ENCODE assay signal across 1 cellular context in the genomic region with DNA sequence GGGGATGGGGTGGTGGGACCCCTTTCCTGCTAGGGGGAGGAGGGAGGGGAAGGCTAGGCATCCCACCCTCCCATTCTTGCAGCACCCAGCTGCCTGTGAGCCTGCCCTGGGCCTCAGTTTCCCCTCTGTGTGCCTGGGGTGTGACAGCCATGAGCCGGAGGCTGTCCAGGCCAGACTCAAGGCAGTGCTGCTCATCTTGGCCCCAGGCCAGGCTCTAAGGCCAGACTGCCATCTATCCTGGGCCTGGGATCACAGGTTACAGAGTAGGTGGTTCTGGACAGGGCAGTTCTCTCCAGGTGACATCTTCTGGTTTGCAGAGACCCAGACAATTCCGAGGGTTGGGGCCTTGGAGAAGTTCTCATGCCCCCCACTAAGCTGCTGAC.
TF ChIP-seq lines count a peak whose summit lies in the region.

No MANE protein-coding gene starts in this region.

TF ChIP-seq in K562, 482 proteins besides CTCF, POLR2A, EP300 and RAD21 (continued from another document):
- TF ChIP-seq, protein P1, sequence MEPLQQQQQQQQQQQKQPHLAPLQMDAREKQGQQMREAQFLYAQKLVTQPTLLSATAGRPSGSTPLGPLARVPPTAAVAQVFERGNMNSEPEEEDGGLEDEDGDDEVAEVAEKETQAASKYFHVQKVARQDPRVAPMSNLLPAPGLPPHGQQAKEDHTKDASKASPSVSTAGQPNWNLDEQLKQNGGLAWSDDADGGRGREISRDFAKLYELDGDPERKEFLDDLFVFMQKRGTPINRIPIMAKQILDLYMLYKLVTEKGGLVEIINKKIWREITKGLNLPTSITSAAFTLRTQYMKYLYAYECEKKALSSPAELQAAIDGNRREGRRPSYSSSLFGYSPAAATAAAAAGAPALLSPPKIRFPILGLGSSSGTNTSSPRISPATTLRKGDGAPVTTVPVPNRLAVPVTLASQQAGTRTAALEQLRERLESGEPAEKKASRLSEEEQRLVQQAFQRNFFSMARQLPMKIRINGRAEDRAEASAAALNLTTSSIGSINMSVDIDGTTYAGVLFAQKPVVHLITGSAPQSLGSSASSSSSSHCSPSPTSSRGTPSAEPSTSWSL (CRISPR knock-in tag; IDR thresholded peaks at IDR 0.05; ENCODE audit: borderline replicate concordance) = no peak
- no peak for TF ChIP-seq MCM3 (IDR thresholded peaks at IDR 0.05)
- TF ChIP-seq BACH1 (tag; IDR thresholded peaks at IDR 0.05) = 0 out of 2 replicates have a peak, but pooled peaks have one; percentile 27
- TF ChIP-seq KDM5B (IDR thresholded peaks at IDR 0.05; ENCODE audit: insufficient replicate concordance, low read depth, low read length) = no peak
- TF ChIP-seq HMG20A (CRISPR knock-in tag; conservative IDR thresholded peaks at IDR 0.05) = no peak
- TF ChIP-seq KHSRP (IDR thresholded peaks at IDR 0.05) = no peak
- TF ChIP-seq, protein P2, sequence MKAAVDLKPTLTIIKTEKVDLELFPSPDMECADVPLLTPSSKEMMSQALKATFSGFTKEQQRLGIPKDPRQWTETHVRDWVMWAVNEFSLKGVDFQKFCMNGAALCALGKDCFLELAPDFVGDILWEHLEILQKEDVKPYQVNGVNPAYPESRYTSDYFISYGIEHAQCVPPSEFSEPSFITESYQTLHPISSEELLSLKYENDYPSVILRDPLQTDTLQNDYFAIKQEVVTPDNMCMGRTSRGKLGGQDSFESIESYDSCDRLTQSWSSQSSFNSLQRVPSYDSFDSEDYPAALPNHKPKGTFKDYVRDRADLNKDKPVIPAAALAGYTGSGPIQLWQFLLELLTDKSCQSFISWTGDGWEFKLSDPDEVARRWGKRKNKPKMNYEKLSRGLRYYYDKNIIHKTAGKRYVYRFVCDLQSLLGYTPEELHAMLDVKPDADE (conservative IDR thresholded peaks at IDR 0.05; ENCODE audit: control insufficient read depth, low read depth, low read length) = no peak
- no peak; the same call in 1 of the 2 replicates for TF ChIP-seq ZBTB17 (CRISPR knock-in tag; IDR thresholded peaks at IDR 0.05)
- TF ChIP-seq, protein P3, sequence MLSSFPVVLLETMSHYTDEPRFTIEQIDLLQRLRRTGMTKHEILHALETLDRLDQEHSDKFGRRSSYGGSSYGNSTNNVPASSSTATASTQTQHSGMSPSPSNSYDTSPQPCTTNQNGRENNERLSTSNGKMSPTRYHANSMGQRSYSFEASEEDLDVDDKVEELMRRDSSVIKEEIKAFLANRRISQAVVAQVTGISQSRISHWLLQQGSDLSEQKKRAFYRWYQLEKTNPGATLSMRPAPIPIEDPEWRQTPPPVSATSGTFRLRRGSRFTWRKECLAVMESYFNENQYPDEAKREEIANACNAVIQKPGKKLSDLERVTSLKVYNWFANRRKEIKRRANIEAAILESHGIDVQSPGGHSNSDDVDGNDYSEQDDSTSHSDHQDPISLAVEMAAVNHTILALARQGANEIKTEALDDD (IDR thresholded peaks at IDR 0.05) = no peak
- TF ChIP-seq SMAD1 (IDR thresholded peaks at IDR 0.05; ENCODE audit: low read depth, low read length, partially characterized antibody) = no peak
- TF ChIP-seq MAFF (IDR thresholded peaks at IDR 0.05; ENCODE audit: low read length) = no peak
- no peak for TF ChIP-seq CSDE1 (IDR thresholded peaks at IDR 0.05)
- TF ChIP-seq CHCHD3 (CRISPR knock-in tag; IDR thresholded peaks at IDR 0.05) = no peak
- TF ChIP-seq PTBP1 (IDR thresholded peaks at IDR 0.05; ENCODE audit: low read depth, low read length) = no peak
- TF ChIP-seq PHF20 (IDR thresholded peaks at IDR 0.05; ENCODE audit: partially characterized antibody) = no peak
- TF ChIP-seq EGR1 (conservative IDR thresholded peaks at IDR 0.05) = no peak
- no peak for TF ChIP-seq TOE1 (IDR thresholded peaks at IDR 0.05; ENCODE audit: borderline replicate concordance)
- no peak for TF ChIP-seq TOE1 (CRISPR knock-in tag; IDR thresholded peaks at IDR 0.05; ENCODE audit: borderline replicate concordance, low read depth)
- TF ChIP-seq RFX5 (IDR thresholded peaks at IDR 0.05; ENCODE audit: low read depth, low read length) = no peak
- no peak for TF ChIP-seq ZNF695 (CRISPR knock-in tag; IDR thresholded peaks at IDR 0.05)
- TF ChIP-seq, protein P4, sequence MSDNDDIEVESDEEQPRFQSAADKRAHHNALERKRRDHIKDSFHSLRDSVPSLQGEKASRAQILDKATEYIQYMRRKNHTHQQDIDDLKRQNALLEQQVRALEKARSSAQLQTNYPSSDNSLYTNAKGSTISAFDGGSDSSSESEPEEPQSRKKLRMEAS (CRISPR knock-in tag; IDR thresholded peaks at IDR 0.05) = no peak
- TF ChIP-seq ESRRB (CRISPR knock-in tag; IDR thresholded peaks at IDR 0.05; ENCODE audit: borderline replicate concordance) = no peak
- TF ChIP-seq ZNF143 (CRISPR knock-in tag; IDR thresholded peaks at IDR 0.05) = peak; percentile 38; the same call in 1 of the 2 replicates
- TF ChIP-seq TAF7 (tag; IDR thresholded peaks at IDR 0.05) = peak; percentile 15; the same call in 1 of the 2 replicates
- TF ChIP-seq ZBTB7A (IDR thresholded peaks at IDR 0.05; ENCODE audit: borderline replicate concordance, control insufficient read depth, low read depth, low read length) = no peak
- no peak for TF ChIP-seq ADNP (tag; IDR thresholded peaks at IDR 0.05)
- TF ChIP-seq, protein P5, sequence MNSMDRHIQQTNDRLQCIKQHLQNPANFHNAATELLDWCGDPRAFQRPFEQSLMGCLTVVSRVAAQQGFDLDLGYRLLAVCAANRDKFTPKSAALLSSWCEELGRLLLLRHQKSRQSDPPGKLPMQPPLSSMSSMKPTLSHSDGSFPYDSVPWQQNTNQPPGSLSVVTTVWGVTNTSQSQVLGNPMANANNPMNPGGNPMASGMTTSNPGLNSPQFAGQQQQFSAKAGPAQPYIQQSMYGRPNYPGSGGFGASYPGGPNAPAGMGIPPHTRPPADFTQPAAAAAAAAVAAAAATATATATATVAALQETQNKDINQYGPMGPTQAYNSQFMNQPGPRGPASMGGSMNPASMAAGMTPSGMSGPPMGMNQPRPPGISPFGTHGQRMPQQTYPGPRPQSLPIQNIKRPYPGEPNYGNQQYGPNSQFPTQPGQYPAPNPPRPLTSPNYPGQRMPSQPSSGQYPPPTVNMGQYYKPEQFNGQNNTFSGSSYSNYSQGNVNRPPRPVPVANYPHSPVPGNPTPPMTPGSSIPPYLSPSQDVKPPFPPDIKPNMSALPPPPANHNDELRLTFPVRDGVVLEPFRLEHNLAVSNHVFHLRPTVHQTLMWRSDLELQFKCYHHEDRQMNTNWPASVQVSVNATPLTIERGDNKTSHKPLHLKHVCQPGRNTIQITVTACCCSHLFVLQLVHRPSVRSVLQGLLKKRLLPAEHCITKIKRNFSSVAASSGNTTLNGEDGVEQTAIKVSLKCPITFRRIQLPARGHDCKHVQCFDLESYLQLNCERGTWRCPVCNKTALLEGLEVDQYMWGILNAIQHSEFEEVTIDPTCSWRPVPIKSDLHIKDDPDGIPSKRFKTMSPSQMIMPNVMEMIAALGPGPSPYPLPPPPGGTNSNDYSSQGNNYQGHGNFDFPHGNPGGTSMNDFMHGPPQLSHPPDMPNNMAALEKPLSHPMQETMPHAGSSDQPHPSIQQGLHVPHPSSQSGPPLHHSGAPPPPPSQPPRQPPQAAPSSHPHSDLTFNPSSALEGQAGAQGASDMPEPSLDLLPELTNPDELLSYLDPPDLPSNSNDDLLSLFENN (IDR thresholded peaks at IDR 0.05; ENCODE audit: low read depth in 2 of 2, low read length in 2 of 2) = no peak
